Comparison of ENCODE assay signal across 8 cellular contexts in the genomic region with DNA sequence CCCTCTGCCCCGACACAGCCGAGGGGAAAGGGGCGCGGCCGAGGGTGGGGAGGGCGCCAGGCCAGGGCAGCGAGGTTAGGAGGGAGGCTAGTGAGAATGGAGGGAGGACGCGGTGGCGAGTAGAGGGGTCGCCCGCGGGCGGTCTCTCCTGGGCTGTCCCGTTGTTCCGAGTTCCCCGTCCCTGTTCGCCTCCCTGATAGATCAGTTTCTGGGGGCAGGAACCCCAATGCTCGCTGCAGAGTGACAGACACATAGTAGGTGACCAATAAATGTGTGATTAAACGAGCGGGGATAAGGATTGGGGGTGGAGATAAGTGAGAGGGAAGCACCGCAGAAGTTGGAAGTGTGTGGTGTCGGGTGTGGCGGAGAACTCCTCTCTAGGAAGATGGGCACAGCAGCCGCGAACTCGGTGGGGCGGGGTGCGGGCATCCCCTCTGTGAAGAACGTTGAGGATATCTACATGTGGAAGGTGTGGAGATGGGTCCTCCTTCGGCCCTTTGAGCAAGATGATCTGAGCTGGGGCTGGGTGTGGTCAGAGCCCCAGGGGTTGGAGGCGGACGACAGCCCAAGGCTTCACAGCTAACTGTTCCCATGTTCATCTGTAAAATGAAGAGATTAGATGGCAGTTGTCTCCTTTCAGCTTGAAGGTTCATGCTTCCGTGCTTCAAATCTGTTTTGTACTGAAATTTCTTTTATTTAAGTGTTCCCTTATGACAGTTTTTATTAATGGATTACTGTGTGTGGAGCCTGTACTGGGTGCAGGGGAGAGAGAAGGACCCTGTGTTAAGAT.
DNase-seq lines count a peak whose midpoint lies in the region; ATAC-seq and TF ChIP-seq lines count a peak whose summit lies in the region.

No MANE protein-coding gene starts in this region.

- ATAC-seq in HG02885 (IDR thresholded peaks at IDR 0.05; ENCODE audit: poor library complexity, unreplicated experiment): peak; percentile 2

- H3K4me3 ChIP-seq in fibroblast of pulmonary artery (replicated peaks; ENCODE audit: low read depth, low read length) (peak overlapping the region; percentile 71), neutrophil (ENCODE audit: low read depth in 1 of 2, low read length in 1 of 2) (peak overlapping the region; percentile 94 to 100)

- H3K9me3 Mint-ChIP-seq in T-helper 2 cell treated with Interferon-gamma antibody and Interleukin-4, amounts not matched to agents 5 μg/mL and 100 μg/mL, for 36 hours: no peaks in the 10 kb centered on the region

- H3K9me3 ChIP-seq in neutrophil: no peaks in the 10 kb centered on the region

- peak overlapping the region; percentile 92 for H3K4me3 Mint-ChIP-seq in T-helper 2 cell treated with Interferon-gamma antibody and Interleukin-4, amounts not matched to agents 5 μg/mL and 100 μg/mL, for 36 hours

- H3K4me1 Mint-ChIP-seq in T-helper 2 cell treated with Interferon-gamma antibody and Interleukin-4, amounts not matched to agents 5 μg/mL and 100 μg/mL, for 36 hours (ENCODE audit: low read depth): peaks cover 49% of the 10 kb centered on the region

- no peaks in the 10 kb centered on the region for H3K36me3 ChIP-seq in neutrophil

- no peaks in the 10 kb centered on the region for H3K27me3 Mint-ChIP-seq in T-helper 2 cell treated with Interferon-gamma antibody and Interleukin-4, amounts not matched to agents 5 μg/mL and 100 μg/mL, for 36 hours (ENCODE audit: low read depth)

- H3K4me1 ChIP-seq in neutrophil (ENCODE audit: control insufficient read depth in 1 of 2, insufficient read depth in 1 of 2, low read depth in 1 of 2, low read length in 1 of 2): peaks cover 43 to 46% of the 10 kb centered on the region in 2 experiments

- TF ChIP-seq CTCF in fibroblast of pulmonary artery (IDR thresholded peaks at IDR 0.05; ENCODE audit: low read length, missing control alignments) (no peak), neutrophil (IDR thresholded peaks at IDR 0.05) (no peak)

- DNase-seq in NCI-H345 (lab: John Stamatoyannopoulos, UW) (peak; percentile 20), NCI-H345 treated with DMSO at 0.1 percent for 48 hours (lab: John Stamatoyannopoulos, UW; ENCODE audit: unreplicated experiment) (no peak), fibroblast of pulmonary artery (ENCODE audit: low read depth) (no peak), NOMO-1 treated with DMSO at 0.1 percent for 48 hours (lab: John Stamatoyannopoulos, UW; ENCODE audit: unreplicated experiment) (no peak), NCI-H524 (lab: John Stamatoyannopoulos, UW) (no peak)
- no peak for DNase-seq in T-helper 2 cell treated with Interferon-gamma antibody and Interleukin-4, amounts not matched to agents 5 μg/mL and 100 μg/mL, for 36 hours (ENCODE audit: low spot score)

- no peaks in the 10 kb centered on the region for H3K27me3 ChIP-seq in neutrophil

- H3K27ac Mint-ChIP-seq in T-helper 2 cell treated with Interferon-gamma antibody and Interleukin-4, amounts not matched to agents 5 μg/mL and 100 μg/mL, for 36 hours: peak overlapping the region; percentile 73

- peak overlapping the region; percentile 90 for H3K27ac ChIP-seq in neutrophil

- peaks cover 4% of the 10 kb centered on the region for H3K36me3 Mint-ChIP-seq in T-helper 2 cell treated with Interferon-gamma antibody and Interleukin-4, amounts not matched to agents 5 μg/mL and 100 μg/mL, for 36 hours (ENCODE audit: low read depth)
